In the genomic region with DNA sequence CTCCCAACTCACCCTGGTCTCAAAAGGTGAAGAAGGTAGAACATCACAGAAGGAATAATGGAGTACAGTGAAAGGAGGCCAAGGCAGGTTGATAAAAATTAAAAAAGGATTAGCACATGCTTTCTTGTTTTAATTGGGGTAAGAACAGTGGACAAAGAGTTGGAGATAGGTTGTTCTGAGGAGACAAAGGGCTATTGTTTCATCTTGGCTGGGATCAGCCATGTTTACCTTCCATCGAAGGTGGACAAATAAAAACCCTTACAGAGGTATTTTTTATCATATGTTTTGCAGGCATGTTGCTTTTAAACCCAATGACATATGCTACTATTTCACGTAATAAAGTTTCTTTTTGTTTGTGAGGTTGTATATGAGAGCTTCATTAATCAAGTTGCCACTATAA, we compare ENCODE assay signal across 31 cellular contexts. TPM values are rescaled to one million over a fixed set of nuclear protein-coding genes. Genes with fewer than 3 reads are reported as not detected.
"Had no signal": no experiment of that assay in that cellular context is flagged by ENCODE, and none has a peak within 500 bp of the region (broad histone marks: within the 10 kb centered on the region; RNA-seq: fewer than 3 reads in every experiment).

No MANE protein-coding gene starts in this region.

- H3K27me3 Mint-ChIP-seq: naive B cell; natural killer cell treated with Interleukin-12 subunit alpha and Interleukin-12 subunit beta and Interleukin-15 and Interleukin-18, amount 100 ng/mL, for 72 hours; stimulated activated naive B cell treated with anti-CD40 and anti-IgM and Interleukin-4, amounts not matched to agents 10 μg/mL and 1 μg/mL and 100 μg/mL, for 72 hours; stimulated activated naive CD8-positive, alpha-beta T cell treated with anti-CD3 and anti-CD28 coated beads, Interleukin-15, Interleukin-2, amounts not matched to agents 100 ng/mL and 50 ng/mL, for 24 hours had no signal

- H3K79me2 ChIP-seq: parathyroid adenoma had no signal

- DNase-seq: effector CD8-positive, alpha-beta T cell; erythroblast; esophagus squamous epithelium; foreskin melanocyte; glutamatergic neuron; heart right ventricle; hippocampal formation; left cardiac atrium; left lung; mesenchymal stem cell; mucosa of descending colon; naive B cell; right cardiac atrium; spleen; stimulated activated CD4-positive, alpha-beta T cell treated with anti-CD3 and anti-CD28 coated beads, Interleukin-4, amount 100 ng/mL, for 4 hours; stimulated activated naive B cell treated with anti-CD40 and anti-IgM and Interleukin-4, amounts not matched to agents 10 μg/mL and 1 μg/mL and 100 μg/mL, for 72 hours; upper lobe of left lung had no signal

- H3K9me3 ChIP-seq: esophagus squamous epithelium, heart right ventricle, left lung, mucosa of descending colon, prostate gland, spleen, thoracic aorta, tibial nerve, upper lobe of left lung had no signal

- H3K27ac ChIP-seq: esophagus squamous epithelium, heart right ventricle, left lung, parathyroid adenoma, prostate gland, skin epidermis, spleen, thoracic aorta, tibial nerve, upper lobe of left lung had no signal

- H3K9ac ChIP-seq: parathyroid adenoma had no signal

- H2AFZ ChIP-seq: parathyroid adenoma had no signal

- H3K4me1 Mint-ChIP-seq: naive B cell; neural crest cell; stimulated activated naive B cell treated with anti-CD40 and anti-IgM and Interleukin-4, amounts not matched to agents 10 μg/mL and 1 μg/mL and 100 μg/mL, for 72 hours had no signal

- H3K4me3 Mint-ChIP-seq: mesothelial cell of epicardium; naive B cell; natural killer cell treated with Interleukin-12 subunit alpha and Interleukin-12 subunit beta and Interleukin-15 and Interleukin-18, amount 100 ng/mL, for 72 hours; neural crest cell; stimulated activated naive B cell treated with anti-CD40 and anti-IgM and Interleukin-4, amounts not matched to agents 10 μg/mL and 1 μg/mL and 100 μg/mL, for 72 hours; stimulated activated naive CD8-positive, alpha-beta T cell treated with anti-CD3 and anti-CD28 coated beads, Interleukin-15, Interleukin-2, amounts not matched to agents 100 ng/mL and 50 ng/mL, for 24 hours had no signal

- H3K27me3 ChIP-seq: esophagus squamous epithelium, heart right ventricle, left lung, spleen, tibial nerve, upper lobe of left lung had no signal

- H3K36me3 ChIP-seq: prostate gland had no signal

- H3K9me3 Mint-ChIP-seq: mesothelial cell of epicardium; naive B cell; natural killer cell treated with Interleukin-12 subunit alpha and Interleukin-12 subunit beta and Interleukin-15 and Interleukin-18, amount 100 ng/mL, for 72 hours; neural crest cell; stimulated activated naive B cell treated with anti-CD40 and anti-IgM and Interleukin-4, amounts not matched to agents 10 μg/mL and 1 μg/mL and 100 μg/mL, for 72 hours; stimulated activated naive CD8-positive, alpha-beta T cell treated with anti-CD3 and anti-CD28 coated beads, Interleukin-15, Interleukin-2, amounts not matched to agents 100 ng/mL and 50 ng/mL, for 24 hours had no signal

- H3K27ac Mint-ChIP-seq: natural killer cell treated with Interleukin-12 subunit alpha and Interleukin-12 subunit beta and Interleukin-15 and Interleukin-18, amount 100 ng/mL, for 72 hours; stimulated activated naive B cell treated with anti-CD40 and anti-IgM and Interleukin-4, amounts not matched to agents 10 μg/mL and 1 μg/mL and 100 μg/mL, for 72 hours; stimulated activated naive CD8-positive, alpha-beta T cell treated with anti-CD3 and anti-CD28 coated beads, Interleukin-15, Interleukin-2, amounts not matched to agents 100 ng/mL and 50 ng/mL, for 24 hours had no signal

- H3K4me3 ChIP-seq: esophagus squamous epithelium, heart right ventricle, left lung, mucosa of descending colon, prostate gland, skin epidermis, spleen, thoracic aorta, tibial nerve, upper lobe of left lung had no signal

- H3K4me1 ChIP-seq: left lung, parathyroid adenoma, prostate gland had no signal

RNA-seq across cellular contexts. Expression of a gene that starts 53.0 kb away (rescaled TPM):
- total RNA-seq: endothelial cell of umbilical vein; esophagus squamous epithelium; heart right ventricle; kidney epithelial cell; left cardiac atrium; lower leg skin; lung microvascular endothelial cell; mucosa of descending colon; natural killer cell treated with Interleukin-12 subunit alpha and Interleukin-12 subunit beta and Interleukin-15 and Interleukin-18, amount 100 ng/mL, for 72 hours; neural crest cell; prostate gland; renal cortical epithelial cell; right cardiac atrium; spleen had no signal
